Comparison of ENCODE assay signal across 1 cellular context in the genomic region with DNA sequence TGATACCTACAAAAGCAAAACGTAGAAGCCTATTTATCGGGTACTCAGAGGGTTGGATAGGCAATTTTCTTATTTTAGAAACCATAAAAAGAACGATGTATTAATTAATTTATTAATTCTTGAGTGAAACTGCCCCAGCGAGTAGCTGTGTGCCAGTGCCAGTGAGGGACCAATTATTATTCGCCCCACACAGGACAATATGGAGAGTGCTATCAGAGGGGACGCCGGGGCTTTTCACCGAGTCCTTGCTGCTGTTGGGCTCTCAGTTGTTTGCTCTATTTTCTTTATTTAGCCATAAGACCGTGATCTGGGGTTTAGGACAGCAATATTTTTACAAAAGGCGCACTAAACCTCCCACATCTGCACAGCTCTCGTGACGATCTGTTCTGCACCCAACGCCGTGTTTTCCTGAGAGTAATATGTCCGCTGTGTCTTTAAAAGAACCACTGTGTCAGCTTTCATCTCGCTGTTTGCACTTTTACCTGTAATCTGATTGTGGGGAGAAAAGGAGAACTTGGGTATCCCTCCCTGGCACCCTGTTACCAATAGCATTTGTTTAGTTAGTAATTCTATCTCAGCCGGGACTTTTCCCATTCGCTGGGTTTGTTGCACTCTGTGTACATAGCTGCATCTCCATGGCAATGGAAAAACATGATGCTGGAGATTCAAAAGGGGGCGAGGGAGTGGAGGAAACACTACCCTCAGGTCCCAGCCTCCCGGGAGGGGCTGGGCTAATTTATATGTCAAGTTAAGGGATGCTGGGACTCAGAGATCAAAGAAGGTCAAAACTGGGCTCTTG.
TF ChIP-seq lines count a peak whose summit lies in the region.

No MANE protein-coding gene starts in this region.

TF ChIP-seq in GM23338, 12 proteins besides CTCF, POLR2A, EP300 and RAD21 (continued from another document):
- TF ChIP-seq, protein P1, sequence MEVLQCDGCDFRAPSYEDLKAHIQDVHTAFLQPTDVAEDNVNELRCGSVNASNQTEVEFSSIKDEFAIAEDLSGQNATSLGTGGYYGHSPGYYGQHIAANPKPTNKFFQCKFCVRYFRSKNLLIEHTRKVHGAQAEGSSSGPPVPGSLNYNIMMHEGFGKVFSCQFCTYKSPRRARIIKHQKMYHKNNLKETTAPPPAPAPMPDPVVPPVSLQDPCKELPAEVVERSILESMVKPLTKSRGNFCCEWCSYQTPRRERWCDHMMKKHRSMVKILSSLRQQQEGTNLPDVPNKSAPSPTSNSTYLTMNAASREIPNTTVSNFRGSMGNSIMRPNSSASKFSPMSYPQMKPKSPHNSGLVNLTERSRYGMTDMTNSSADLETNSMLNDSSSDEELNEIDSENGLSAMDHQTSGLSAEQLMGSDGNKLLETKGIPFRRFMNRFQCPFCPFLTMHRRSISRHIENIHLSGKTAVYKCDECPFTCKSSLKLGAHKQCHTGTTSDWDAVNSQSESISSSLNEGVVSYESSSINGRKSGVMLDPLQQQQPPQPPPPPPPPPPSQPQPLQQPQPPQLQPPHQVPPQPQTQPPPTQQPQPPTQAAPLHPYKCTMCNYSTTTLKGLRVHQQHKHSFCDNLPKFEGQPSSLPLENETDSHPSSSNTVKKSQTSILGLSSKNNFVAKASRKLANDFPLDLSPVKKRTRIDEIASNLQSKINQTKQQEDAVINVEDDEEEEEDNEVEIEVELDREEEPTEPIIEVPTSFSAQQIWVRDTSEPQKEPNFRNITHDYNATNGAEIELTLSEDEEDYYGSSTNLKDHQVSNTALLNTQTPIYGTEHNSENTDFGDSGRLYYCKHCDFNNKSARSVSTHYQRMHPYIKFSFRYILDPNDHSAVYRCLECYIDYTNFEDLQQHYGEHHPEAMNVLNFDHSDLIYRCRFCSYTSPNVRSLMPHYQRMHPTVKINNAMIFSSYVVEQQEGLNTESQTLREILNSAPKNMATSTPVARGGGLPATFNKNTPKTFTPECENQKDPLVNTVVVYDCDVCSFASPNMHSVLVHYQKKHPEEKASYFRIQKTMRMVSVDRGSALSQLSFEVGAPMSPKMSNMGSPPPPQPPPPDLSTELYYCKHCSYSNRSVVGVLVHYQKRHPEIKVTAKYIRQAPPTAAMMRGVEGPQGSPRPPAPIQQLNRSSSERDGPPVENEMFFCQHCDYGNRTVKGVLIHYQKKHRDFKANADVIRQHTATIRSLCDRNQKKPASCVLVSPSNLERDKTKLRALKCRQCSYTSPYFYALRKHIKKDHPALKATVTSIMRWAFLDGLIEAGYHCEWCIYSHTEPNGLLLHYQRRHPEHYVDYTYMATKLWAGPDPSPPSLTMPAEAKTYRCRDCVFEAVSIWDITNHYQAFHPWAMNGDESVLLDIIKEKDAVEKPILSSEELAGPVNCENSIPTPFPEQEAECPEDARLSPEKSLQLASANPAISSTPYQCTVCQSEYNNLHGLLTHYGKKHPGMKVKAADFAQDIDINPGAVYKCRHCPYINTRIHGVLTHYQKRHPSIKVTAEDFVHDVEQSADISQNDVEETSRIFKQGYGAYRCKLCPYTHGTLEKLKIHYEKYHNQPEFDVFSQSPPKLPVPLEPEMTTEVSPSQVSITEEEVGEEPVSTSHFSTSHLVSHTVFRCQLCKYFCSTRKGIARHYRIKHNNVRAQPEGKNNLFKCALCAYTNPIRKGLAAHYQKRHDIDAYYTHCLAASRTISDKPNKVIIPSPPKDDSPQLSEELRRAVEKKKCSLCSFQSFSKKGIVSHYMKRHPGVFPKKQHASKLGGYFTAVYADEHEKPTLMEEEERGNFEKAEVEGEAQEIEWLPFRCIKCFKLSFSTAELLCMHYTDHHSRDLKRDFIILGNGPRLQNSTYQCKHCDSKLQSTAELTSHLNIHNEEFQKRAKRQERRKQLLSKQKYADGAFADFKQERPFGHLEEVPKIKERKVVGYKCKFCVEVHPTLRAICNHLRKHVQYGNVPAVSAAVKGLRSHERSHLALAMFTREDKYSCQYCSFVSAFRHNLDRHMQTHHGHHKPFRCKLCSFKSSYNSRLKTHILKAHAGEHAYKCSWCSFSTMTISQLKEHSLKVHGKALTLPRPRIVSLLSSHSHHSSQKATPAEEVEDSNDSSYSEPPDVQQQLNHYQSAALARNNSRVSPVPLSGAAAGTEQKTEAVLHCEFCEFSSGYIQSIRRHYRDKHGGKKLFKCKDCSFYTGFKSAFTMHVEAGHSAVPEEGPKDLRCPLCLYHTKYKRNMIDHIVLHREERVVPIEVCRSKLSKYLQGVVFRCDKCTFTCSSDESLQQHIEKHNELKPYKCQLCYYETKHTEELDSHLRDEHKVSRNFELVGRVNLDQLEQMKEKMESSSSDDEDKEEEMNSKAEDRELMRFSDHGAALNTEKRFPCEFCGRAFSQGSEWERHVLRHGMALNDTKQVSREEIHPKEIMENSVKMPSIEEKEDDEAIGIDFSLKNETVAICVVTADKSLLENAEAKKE (CRISPR knock-in tag; IDR thresholded peaks at IDR 0.05): no peak
- no peak for TF ChIP-seq NANOG (IDR thresholded peaks at IDR 0.05; ENCODE audit: borderline replicate concordance)
